Comparison of ENCODE assay signal across 8 cellular contexts in the genomic region with DNA sequence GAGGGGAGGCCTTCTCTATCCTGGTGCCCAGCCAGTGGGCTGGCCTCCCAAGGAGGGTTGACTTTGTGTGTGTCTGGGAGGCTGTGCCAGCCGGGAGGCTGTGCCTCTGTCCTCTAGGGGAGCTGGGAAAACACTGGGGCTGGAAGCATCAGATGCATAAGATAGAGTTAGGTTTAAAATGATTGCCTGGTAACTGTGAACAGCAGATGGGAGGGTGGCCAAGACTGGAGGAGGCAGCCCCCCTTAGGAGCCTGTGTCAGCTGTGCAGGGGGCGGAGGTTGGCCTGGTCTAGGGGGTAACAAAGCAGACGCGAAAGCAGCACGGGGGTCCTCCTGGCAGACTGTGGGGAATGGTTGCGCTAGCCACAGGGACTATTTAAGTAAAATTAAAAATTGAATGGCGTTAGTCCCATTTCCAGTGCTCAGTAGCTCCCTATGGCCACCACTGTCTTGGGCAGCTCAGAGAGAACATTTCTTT. TPM values are rescaled to one million over a fixed set of nuclear protein-coding genes. Genes with fewer than 3 reads are reported as not detected.
DNase-seq lines count a peak whose midpoint lies in the region; TF ChIP-seq lines count a peak whose summit lies in the region.

No MANE protein-coding gene starts in this region.

- peaks cover 22% of the 10 kb centered on the region for H3K36me3 Mint-ChIP-seq in type B pancreatic cell

- peak overlapping the region; percentile 91 for H3K4me3 Mint-ChIP-seq in type B pancreatic cell

- H3K36me3 ChIP-seq in BLaER1 treated with 17β-estradiol and CSF1 and Interleukin-3, amounts not matched to agents 10 nM and 100 nM, result peaks cover 34 to 45% (median 43%) of the 10 kb centered on the region in 11 experiments
- peaks cover 32% of the 10 kb centered on the region for H3K36me3 ChIP-seq in HUES64 (ENCODE audit: insufficient read depth, low read length)
- H3K36me3 ChIP-seq in liver (ENCODE audit: control insufficient read depth in 4 of 4, insufficient read depth in 3 of 4, low read depth in 1 of 4, low read length in 3 of 4), result peaks cover 5 to 24% (median 12%) of the 10 kb centered on the region in 4 donors

- H3K27ac Mint-ChIP-seq in type B pancreatic cell, result peak overlapping the region; percentile 88

- H3K4me3 ChIP-seq in BLaER1 treated with 17β-estradiol and CSF1 and Interleukin-3, amounts not matched to agents 10 nM and 100 nM, result peak overlapping the region; percentile 62 to 93 (median 80)
- peak overlapping the region; percentile 95 for H3K4me3 ChIP-seq in HUES64 (ENCODE audit: low read length)
- H3K4me3 ChIP-seq in astrocyte of the spinal cord (ENCODE audit: low read depth, low read length), result peak overlapping the region; percentile 77
- peak overlapping the region in 2 of 3 donors; percentile 65 to 91 for H3K4me3 ChIP-seq in liver (ENCODE audit: low read depth in 1 of 3, low read length in 3 of 3)

- H3K27me3 ChIP-seq in BLaER1 treated with 17β-estradiol and CSF1 and Interleukin-3, amounts not matched to agents 10 nM and 100 nM, result no peaks in the 10 kb centered on the region
- H3K27me3 ChIP-seq in HUES64 (ENCODE audit: insufficient read depth, low read length) (no peaks in the 10 kb centered on the region), liver (ENCODE audit: control insufficient read depth in 4 of 4, insufficient read depth in 4 of 4, low read length in 3 of 4) (no peaks in the 10 kb centered on the region)

- TF ChIP-seq CTCF in astrocyte of the spinal cord (IDR thresholded peaks at IDR 0.05; ENCODE audit: low read depth, low read length) (peak; percentile 15), liver (IDR thresholded peaks at IDR 0.05; ENCODE audit: low read depth, low read length, missing input control) (no peak), type B pancreatic cell (conservative IDR thresholded peaks at IDR 0.05) (no peak)

- H3K4me2 ChIP-seq in BLaER1 treated with 17β-estradiol and CSF1 and Interleukin-3, amounts not matched to agents 10 nM and 100 nM, result peak overlapping the region; percentile 96 to 100 (median 99)

- peaks cover 6% of the 10 kb centered on the region for H3K9me3 Mint-ChIP-seq in type B pancreatic cell

- TF ChIP-seq RAD21 in liver (IDR thresholded peaks at IDR 0.05), result no peak

- in situ Hi-C loops in astrocyte of the spinal cord (cut with HindIII; ENCODE audit: low sequenced_read_pairs) (no loop called here), ACHN (cut with HindIII; ENCODE audit: low pct_ligation_motif_present, low pct_unique_long_range_greater_than_20kb, low sequenced_read_pairs) (no loop called here)

- peak overlapping the region in 10 of 11 experiments; percentile 52 to 99 (median 78); a peak in 17 of 22 replicates for H3K27ac ChIP-seq in BLaER1 treated with 17β-estradiol and CSF1 and Interleukin-3, amounts not matched to agents 10 nM and 100 nM
- H3K27ac ChIP-seq in HUES64 (ENCODE audit: low read depth, low read length), result peak overlapping the region; percentile 80
- peak overlapping the region in 1 of 2 donors; percentile 8 for H3K27ac ChIP-seq in liver (ENCODE audit: low read depth in 1 of 2, low read length in 2 of 2)

- no peaks in the 10 kb centered on the region for H3K27me3 Mint-ChIP-seq in type B pancreatic cell

- peaks cover 24 to 49% (median 42%) of the 10 kb centered on the region in 10 experiments for H3K4me1 ChIP-seq in BLaER1 treated with 17β-estradiol and CSF1 and Interleukin-3, amounts not matched to agents 10 nM and 100 nM
- H3K4me1 ChIP-seq in HUES64 (ENCODE audit: insufficient read depth, low read length) (peaks cover 5% of the 10 kb centered on the region; the same call in 1 of the 2 replicates), liver (ENCODE audit: control insufficient read depth in 4 of 4, insufficient read depth in 4 of 4, low read length in 3 of 4) (peaks cover 1 to 20% (median 9%) of the 10 kb centered on the region in 4 donors)

- WGBS in HUES64, result 73% methylated on average over 7 of the region's 7 CpGs
- WGBS in liver, result 62% methylated on average over 7 of the region's 7 CpGs

- peaks cover 0 to 29% (median 16%) of the 10 kb centered on the region in 11 experiments; a peak in 20 of 22 replicates for H4K20me1 ChIP-seq in BLaER1 treated with 17β-estradiol and CSF1 and Interleukin-3, amounts not matched to agents 10 nM and 100 nM

- peaks cover 15 to 27% (median 21%) of the 10 kb centered on the region in 11 experiments for H3K9me3 ChIP-seq in BLaER1 treated with 17β-estradiol and CSF1 and Interleukin-3, amounts not matched to agents 10 nM and 100 nM (replicated peaks in 1 of 11)
- H3K9me3 ChIP-seq in HUES64 (ENCODE audit: insufficient read depth, low read depth, low read length) (peaks cover 4% of the 10 kb centered on the region; the same call in 1 of the 2 replicates), liver (ENCODE audit: control insufficient read depth in 4 of 4, low read length in 3 of 4) (no peaks in the 10 kb centered on the region)

- peaks cover 8% of the 10 kb centered on the region for H3K4me1 Mint-ChIP-seq in type B pancreatic cell (ENCODE audit: unreplicated experiment)

- peak overlapping the region; percentile 81 to 99 (median 96) for H3K9ac ChIP-seq in BLaER1 treated with 17β-estradiol and CSF1 and Interleukin-3, amounts not matched to agents 10 nM and 100 nM
- H3K9ac ChIP-seq in HUES64 (ENCODE audit: low read depth, low read length) (peak overlapping the region; percentile 84), liver (ENCODE audit: low read depth in 1 of 2, low read length in 2 of 2) (peak overlapping the region in 1 of 2 donors; percentile 28)

- DNase-seq in astrocyte of the spinal cord (ENCODE audit: low read depth, low spot score) (peak; percentile 14), type B pancreatic cell (ENCODE audit: extremely low spot score, unreplicated experiment) (no peak), ACHN (no peak), NCI-H1092 (lab: John Stamatoyannopoulos, UW) (no peak), hippocampal formation (lab: John Stamatoyannopoulos, UW) (no peak)

TF ChIP-seq in liver, 16 proteins besides CTCF, POLR2A, EP300 and RAD21 (continues in another document):
- TF ChIP-seq ZBTB33 (IDR thresholded peaks at IDR 0.05) (no peak), EGR1 (IDR thresholded peaks at IDR 0.05; ENCODE audit: low read depth in 2 of 2) (no peak), TAF1 (conservative IDR thresholded peaks at IDR 0.05) (no peak), HNF4A (conservative IDR thresholded peaks at IDR 0.05) (no peak), MAX (IDR thresholded peaks at IDR 0.05) (no peak), YY1 (IDR thresholded peaks at IDR 0.05) (no peak), FOXA2 (IDR thresholded peaks at IDR 0.05) (no peak), RXRA (IDR thresholded peaks at IDR 0.05) (no peak), JUND (IDR thresholded peaks at IDR 0.05) (no peak), FOXA1 (IDR thresholded peaks at IDR 0.05) (no peak), HNF4G (IDR thresholded peaks at IDR 0.05) (no peak), SP1 (IDR thresholded peaks at IDR 0.05) (no peak), GABPA (IDR thresholded peaks at IDR 0.05 in 1 of 2, conservative IDR thresholded peaks at IDR 0.05 in 1 of 2) (no peak)

RNA-seq across cellular contexts. Expression of gene ING5, which starts 1.3 kb away (rescaled TPM):
- polyA plus RNA-seq in HUES64 (2013, experiment 1 of 2), result 30.0 TPM
- 27.7 TPM for polyA plus RNA-seq in HUES64 (2013, experiment 2 of 2)
- 10 to 100 TPM; 20.0 to 24.2 TPM for total RNA-seq in liver
- polyA plus RNA-seq in liver, result 1 to 10 TPM; 7.2 to 7.8 TPM
- total RNA-seq in type B pancreatic cell (ENCODE audit: low replicate concordance), result 37.6 and 48.8 TPM in 2 replicates

RNA-seq across cellular contexts. Expression of gene DTYMK, which starts 16.6 kb away (rescaled TPM):
- 70.5 TPM for polyA plus RNA-seq in HUES64 (2013, experiment 1 of 2)
- polyA plus RNA-seq in HUES64 (2013, experiment 2 of 2), result 62.6 TPM
- total RNA-seq in liver (10 to 100 TPM in 1 of 2 donors, 1 to 10 TPM in 1; 5.5 to 17.0 TPM), type B pancreatic cell (ENCODE audit: low replicate concordance) (32.7 and 66.7 TPM in 2 replicates)
- 10 to 100 TPM; 12.0 to 17.7 TPM for polyA plus RNA-seq in liver

RNA-seq across cellular contexts. Expression of gene D2HGDH, which starts 31.3 kb away (rescaled TPM):
- polyA plus RNA-seq in HUES64 (2013, experiment 1 of 2), result 9.9 TPM
- polyA plus RNA-seq in HUES64 (2013, experiment 2 of 2), result 9.4 TPM
- total RNA-seq in liver (10 to 100 TPM in 1 of 2 donors, 1 to 10 TPM in 1; 7.4 to 25.0 TPM), type B pancreatic cell (ENCODE audit: low replicate concordance) (17.3 and 36.0 TPM in 2 replicates)
- polyA plus RNA-seq in liver, result 10 to 100 TPM in 1 of 2 donors, 1 to 10 TPM in 1; 6.4 to 19.7 TPM
